Comparison of ENCODE assay signal across 1 cellular context in the genomic region with DNA sequence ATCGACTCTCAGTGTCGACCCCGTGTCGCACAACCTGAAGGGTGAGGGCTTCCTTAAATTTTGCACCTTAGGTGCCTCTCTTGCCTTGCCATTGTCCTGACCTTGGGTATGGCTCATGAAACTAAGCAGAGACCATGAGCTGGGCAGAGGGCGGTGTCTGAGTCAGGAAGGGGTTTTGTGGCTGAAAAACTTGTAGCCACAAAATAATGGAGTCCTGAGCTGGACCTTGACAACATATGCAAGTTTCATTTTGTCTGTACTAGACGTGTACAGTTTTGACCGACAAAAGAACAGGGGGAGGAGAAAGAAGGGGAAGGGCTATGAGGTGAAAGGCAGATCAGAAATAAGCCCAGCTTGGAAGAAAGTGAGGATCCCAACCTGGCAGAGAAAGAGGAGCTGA.
TF ChIP-seq lines count a peak whose summit lies in the region.

No MANE protein-coding gene starts in this region.

TF ChIP-seq in GM23338, 12 proteins besides CTCF, POLR2A, EP300 and RAD21 (continued from another document):
- TF ChIP-seq, protein P1, sequence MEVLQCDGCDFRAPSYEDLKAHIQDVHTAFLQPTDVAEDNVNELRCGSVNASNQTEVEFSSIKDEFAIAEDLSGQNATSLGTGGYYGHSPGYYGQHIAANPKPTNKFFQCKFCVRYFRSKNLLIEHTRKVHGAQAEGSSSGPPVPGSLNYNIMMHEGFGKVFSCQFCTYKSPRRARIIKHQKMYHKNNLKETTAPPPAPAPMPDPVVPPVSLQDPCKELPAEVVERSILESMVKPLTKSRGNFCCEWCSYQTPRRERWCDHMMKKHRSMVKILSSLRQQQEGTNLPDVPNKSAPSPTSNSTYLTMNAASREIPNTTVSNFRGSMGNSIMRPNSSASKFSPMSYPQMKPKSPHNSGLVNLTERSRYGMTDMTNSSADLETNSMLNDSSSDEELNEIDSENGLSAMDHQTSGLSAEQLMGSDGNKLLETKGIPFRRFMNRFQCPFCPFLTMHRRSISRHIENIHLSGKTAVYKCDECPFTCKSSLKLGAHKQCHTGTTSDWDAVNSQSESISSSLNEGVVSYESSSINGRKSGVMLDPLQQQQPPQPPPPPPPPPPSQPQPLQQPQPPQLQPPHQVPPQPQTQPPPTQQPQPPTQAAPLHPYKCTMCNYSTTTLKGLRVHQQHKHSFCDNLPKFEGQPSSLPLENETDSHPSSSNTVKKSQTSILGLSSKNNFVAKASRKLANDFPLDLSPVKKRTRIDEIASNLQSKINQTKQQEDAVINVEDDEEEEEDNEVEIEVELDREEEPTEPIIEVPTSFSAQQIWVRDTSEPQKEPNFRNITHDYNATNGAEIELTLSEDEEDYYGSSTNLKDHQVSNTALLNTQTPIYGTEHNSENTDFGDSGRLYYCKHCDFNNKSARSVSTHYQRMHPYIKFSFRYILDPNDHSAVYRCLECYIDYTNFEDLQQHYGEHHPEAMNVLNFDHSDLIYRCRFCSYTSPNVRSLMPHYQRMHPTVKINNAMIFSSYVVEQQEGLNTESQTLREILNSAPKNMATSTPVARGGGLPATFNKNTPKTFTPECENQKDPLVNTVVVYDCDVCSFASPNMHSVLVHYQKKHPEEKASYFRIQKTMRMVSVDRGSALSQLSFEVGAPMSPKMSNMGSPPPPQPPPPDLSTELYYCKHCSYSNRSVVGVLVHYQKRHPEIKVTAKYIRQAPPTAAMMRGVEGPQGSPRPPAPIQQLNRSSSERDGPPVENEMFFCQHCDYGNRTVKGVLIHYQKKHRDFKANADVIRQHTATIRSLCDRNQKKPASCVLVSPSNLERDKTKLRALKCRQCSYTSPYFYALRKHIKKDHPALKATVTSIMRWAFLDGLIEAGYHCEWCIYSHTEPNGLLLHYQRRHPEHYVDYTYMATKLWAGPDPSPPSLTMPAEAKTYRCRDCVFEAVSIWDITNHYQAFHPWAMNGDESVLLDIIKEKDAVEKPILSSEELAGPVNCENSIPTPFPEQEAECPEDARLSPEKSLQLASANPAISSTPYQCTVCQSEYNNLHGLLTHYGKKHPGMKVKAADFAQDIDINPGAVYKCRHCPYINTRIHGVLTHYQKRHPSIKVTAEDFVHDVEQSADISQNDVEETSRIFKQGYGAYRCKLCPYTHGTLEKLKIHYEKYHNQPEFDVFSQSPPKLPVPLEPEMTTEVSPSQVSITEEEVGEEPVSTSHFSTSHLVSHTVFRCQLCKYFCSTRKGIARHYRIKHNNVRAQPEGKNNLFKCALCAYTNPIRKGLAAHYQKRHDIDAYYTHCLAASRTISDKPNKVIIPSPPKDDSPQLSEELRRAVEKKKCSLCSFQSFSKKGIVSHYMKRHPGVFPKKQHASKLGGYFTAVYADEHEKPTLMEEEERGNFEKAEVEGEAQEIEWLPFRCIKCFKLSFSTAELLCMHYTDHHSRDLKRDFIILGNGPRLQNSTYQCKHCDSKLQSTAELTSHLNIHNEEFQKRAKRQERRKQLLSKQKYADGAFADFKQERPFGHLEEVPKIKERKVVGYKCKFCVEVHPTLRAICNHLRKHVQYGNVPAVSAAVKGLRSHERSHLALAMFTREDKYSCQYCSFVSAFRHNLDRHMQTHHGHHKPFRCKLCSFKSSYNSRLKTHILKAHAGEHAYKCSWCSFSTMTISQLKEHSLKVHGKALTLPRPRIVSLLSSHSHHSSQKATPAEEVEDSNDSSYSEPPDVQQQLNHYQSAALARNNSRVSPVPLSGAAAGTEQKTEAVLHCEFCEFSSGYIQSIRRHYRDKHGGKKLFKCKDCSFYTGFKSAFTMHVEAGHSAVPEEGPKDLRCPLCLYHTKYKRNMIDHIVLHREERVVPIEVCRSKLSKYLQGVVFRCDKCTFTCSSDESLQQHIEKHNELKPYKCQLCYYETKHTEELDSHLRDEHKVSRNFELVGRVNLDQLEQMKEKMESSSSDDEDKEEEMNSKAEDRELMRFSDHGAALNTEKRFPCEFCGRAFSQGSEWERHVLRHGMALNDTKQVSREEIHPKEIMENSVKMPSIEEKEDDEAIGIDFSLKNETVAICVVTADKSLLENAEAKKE (CRISPR knock-in tag; IDR thresholded peaks at IDR 0.05) = no peak
- TF ChIP-seq EZH2phosphoT487 (IDR thresholded peaks at IDR 0.05; ENCODE audit: unreplicated experiment) = no peak
- no peak for TF ChIP-seq NANOG (IDR thresholded peaks at IDR 0.05; ENCODE audit: borderline replicate concordance)
- no peak for TF ChIP-seq JUNB (IDR thresholded peaks at IDR 0.05; ENCODE audit: unreplicated experiment)
- TF ChIP-seq, protein P2, sequence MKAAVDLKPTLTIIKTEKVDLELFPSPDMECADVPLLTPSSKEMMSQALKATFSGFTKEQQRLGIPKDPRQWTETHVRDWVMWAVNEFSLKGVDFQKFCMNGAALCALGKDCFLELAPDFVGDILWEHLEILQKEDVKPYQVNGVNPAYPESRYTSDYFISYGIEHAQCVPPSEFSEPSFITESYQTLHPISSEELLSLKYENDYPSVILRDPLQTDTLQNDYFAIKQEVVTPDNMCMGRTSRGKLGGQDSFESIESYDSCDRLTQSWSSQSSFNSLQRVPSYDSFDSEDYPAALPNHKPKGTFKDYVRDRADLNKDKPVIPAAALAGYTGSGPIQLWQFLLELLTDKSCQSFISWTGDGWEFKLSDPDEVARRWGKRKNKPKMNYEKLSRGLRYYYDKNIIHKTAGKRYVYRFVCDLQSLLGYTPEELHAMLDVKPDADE (IDR thresholded peaks at IDR 0.05) = no peak
- TF ChIP-seq EZH2 (IDR thresholded peaks at IDR 0.05; ENCODE audit: low read depth, unreplicated experiment) = no peak
- no peak for TF ChIP-seq POLR2AphosphoS5 (IDR thresholded peaks at IDR 0.05; ENCODE audit: low read depth)
- TF ChIP-seq STAT1 (IDR thresholded peaks at IDR 0.05; ENCODE audit: unreplicated experiment) = no peak
- no peak for TF ChIP-seq CREB1 (CRISPR knock-in tag; IDR thresholded peaks at IDR 0.05; ENCODE audit: low read depth)
- TF ChIP-seq, protein P3, sequence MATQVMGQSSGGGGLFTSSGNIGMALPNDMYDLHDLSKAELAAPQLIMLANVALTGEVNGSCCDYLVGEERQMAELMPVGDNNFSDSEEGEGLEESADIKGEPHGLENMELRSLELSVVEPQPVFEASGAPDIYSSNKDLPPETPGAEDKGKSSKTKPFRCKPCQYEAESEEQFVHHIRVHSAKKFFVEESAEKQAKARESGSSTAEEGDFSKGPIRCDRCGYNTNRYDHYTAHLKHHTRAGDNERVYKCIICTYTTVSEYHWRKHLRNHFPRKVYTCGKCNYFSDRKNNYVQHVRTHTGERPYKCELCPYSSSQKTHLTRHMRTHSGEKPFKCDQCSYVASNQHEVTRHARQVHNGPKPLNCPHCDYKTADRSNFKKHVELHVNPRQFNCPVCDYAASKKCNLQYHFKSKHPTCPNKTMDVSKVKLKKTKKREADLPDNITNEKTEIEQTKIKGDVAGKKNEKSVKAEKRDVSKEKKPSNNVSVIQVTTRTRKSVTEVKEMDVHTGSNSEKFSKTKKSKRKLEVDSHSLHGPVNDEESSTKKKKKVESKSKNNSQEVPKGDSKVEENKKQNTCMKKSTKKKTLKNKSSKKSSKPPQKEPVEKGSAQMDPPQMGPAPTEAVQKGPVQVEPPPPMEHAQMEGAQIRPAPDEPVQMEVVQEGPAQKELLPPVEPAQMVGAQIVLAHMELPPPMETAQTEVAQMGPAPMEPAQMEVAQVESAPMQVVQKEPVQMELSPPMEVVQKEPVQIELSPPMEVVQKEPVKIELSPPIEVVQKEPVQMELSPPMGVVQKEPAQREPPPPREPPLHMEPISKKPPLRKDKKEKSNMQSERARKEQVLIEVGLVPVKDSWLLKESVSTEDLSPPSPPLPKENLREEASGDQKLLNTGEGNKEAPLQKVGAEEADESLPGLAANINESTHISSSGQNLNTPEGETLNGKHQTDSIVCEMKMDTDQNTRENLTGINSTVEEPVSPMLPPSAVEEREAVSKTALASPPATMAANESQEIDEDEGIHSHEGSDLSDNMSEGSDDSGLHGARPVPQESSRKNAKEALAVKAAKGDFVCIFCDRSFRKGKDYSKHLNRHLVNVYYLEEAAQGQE (IDR thresholded peaks at IDR 0.05; ENCODE audit: unreplicated experiment) = no peak
